In genomic region chr14:104526723-104527645, GRCh38 we compare ENCODE assay signal across 27 cellular contexts. TPM values are rescaled to one million over a fixed set of nuclear protein-coding genes. Genes with fewer than 3 reads are reported as not detected.
"Had no signal": no experiment of that assay in that cellular context is flagged by ENCODE, and none has a peak within 500 bp of the region (broad histone marks: within the 10 kb centered on the region; RNA-seq: fewer than 3 reads in every experiment).

No MANE protein-coding gene starts in this region.

- H3K4me2 ChIP-seq: neural progenitor cell had no signal

- H2AFZ ChIP-seq: neural progenitor cell had no signal

- FAIRE-seq: small intestine had no signal

- H3K4me1 Mint-ChIP-seq: central memory CD8-positive, alpha-beta T cell; endodermal cell; memory B cell; natural killer cell; neural progenitor cell had no signal

- H3K36me3 Mint-ChIP-seq: natural killer cell; neural progenitor cell; stimulated activated effector memory CD8-positive, alpha-beta T cell treated with anti-CD3 and anti-CD28 coated beads, Interleukin-12 subunit alpha, Interleukin-12 subunit beta, amount 100 ng/mL, for 72 hours had no signal

- H3K27ac Mint-ChIP-seq: activated CD4-positive, alpha-beta T cell treated with anti-CD3 and anti-CD28 coated beads for 36 hours; activated naive CD4-positive, alpha-beta T cell treated with anti-CD3 and anti-CD28 coated beads, Interleukin-2, amount 50 U/mL, for 72 hours; activated T-cell treated with anti-CD3 and anti-CD28 coated beads, Interleukin-2, amount 50 U/mL, for 72 hours; dendritic cell treated with granulocyte-macrophage colony-stimulating factor and Interleukin-4, amounts not matched to agents 40 ng/mL and 50 ng/mL, for 4 days; endodermal cell; memory B cell; neural progenitor cell; stimulated activated effector memory CD8-positive, alpha-beta T cell treated with anti-CD3 and anti-CD28 coated beads, Interleukin-12 subunit alpha, Interleukin-12 subunit beta, amount 100 ng/mL, for 72 hours; stimulated activated naive CD8-positive, alpha-beta T cell treated with anti-CD3 and anti-CD28 coated beads, Interleukin-15, Interleukin-2, amounts not matched to agents 100 ng/mL and 50 ng/mL, for 24 hours had no signal

- H3K4me3 Mint-ChIP-seq: activated CD4-positive, alpha-beta T cell treated with anti-CD3 and anti-CD28 coated beads for 36 hours; activated T-cell treated with anti-CD3 and anti-CD28 coated beads, Interleukin-2, amount 50 U/mL, for 72 hours; central memory CD8-positive, alpha-beta T cell; dendritic cell treated with granulocyte-macrophage colony-stimulating factor and Interleukin-4, amounts not matched to agents 40 ng/mL and 50 ng/mL, for 4 days; endodermal cell; memory B cell; natural killer cell; neural progenitor cell; stimulated activated effector memory CD8-positive, alpha-beta T cell treated with anti-CD3 and anti-CD28 coated beads, Interleukin-12 subunit alpha, Interleukin-12 subunit beta, amount 100 ng/mL, for 72 hours; stimulated activated naive CD8-positive, alpha-beta T cell treated with anti-CD3 and anti-CD28 coated beads, Interleukin-15, Interleukin-2, amounts not matched to agents 100 ng/mL and 50 ng/mL, for 24 hours had no signal

- H3K9ac ChIP-seq: neural progenitor cell had no signal

- H3K36me3 ChIP-seq: breast epithelium, heart right ventricle, neural progenitor cell, sigmoid colon, thoracic aorta, upper lobe of left lung had no signal

- H3K4me1 ChIP-seq: breast epithelium, neural progenitor cell, sigmoid colon, upper lobe of left lung had no signal

- H3K27me3 ChIP-seq: heart right ventricle, neural progenitor cell, upper lobe of left lung had no signal

- DNase-seq: activated CD4-positive, alpha-beta T cell treated with anti-CD3 and anti-CD28 coated beads for 36 hours; activated CD4-positive, alpha-beta T cell treated with anti-CD3 and anti-CD28 coated beads, Interleukin-2, amount 50 U/mL, for 4 hours; activated CD4-positive, CD25-positive, alpha-beta regulatory T cell; activated naive CD4-positive, alpha-beta T cell; activated T-cell treated with anti-CD3 and anti-CD28 coated beads for 4 hours; activated T-cell treated with anti-CD3 and anti-CD28 coated beads, Interleukin-2, amount 50 U/mL, for 72 hours; endodermal cell; foreskin melanocyte; heart right ventricle; natural killer cell; small intestine; stimulated activated CD4-positive, alpha-beta T cell treated with anti-CD3 and anti-CD28 coated beads, Interleukin-4, amount 100 ng/mL, for 24 hours had no signal

- H3K27ac ChIP-seq: breast epithelium, heart right ventricle, neural progenitor cell, sigmoid colon, thoracic aorta, upper lobe of left lung had no signal

- ATAC-seq: activated CD4-positive, alpha-beta T cell treated with anti-CD3 and anti-CD28 coated beads for 36 hours; activated naive CD4-positive, alpha-beta T cell treated with anti-CD3 and anti-CD28 coated beads, Interleukin-2, amount 50 U/mL, for 72 hours; activated T-cell treated with anti-CD3 and anti-CD28 coated beads, Interleukin-2, amount 50 U/mL, for 72 hours; esophagus mucosa; heart right ventricle; stimulated activated effector memory CD8-positive, alpha-beta T cell treated with anti-CD3 and anti-CD28 coated beads, Interleukin-12 subunit alpha, Interleukin-12 subunit beta, amount 100 ng/mL, for 72 hours had no signal

- H3K4me3 ChIP-seq: breast epithelium, heart right ventricle, neural progenitor cell, sigmoid colon, thoracic aorta, upper lobe of left lung had no signal

RNA-seq across cellular contexts. Expression of gene C14orf180, which starts 52.6 kb away (rescaled TPM):
- total RNA-seq: activated CD4-positive, alpha-beta T cell treated with anti-CD3 and anti-CD28 coated beads for 36 hours; activated naive CD4-positive, alpha-beta T cell treated with anti-CD3 and anti-CD28 coated beads, Interleukin-2, amount 50 U/mL, for 72 hours; activated T-cell treated with anti-CD3 and anti-CD28 coated beads, Interleukin-2, amount 50 U/mL, for 72 hours; endodermal cell; esophagus mucosa; glomerular endothelial cell; kidney epithelial cell; mononuclear cell; natural killer cell; upper lobe of left lung had no signal
